8 cellular contexts compared by ENCODE assay signal in the genomic region with DNA sequence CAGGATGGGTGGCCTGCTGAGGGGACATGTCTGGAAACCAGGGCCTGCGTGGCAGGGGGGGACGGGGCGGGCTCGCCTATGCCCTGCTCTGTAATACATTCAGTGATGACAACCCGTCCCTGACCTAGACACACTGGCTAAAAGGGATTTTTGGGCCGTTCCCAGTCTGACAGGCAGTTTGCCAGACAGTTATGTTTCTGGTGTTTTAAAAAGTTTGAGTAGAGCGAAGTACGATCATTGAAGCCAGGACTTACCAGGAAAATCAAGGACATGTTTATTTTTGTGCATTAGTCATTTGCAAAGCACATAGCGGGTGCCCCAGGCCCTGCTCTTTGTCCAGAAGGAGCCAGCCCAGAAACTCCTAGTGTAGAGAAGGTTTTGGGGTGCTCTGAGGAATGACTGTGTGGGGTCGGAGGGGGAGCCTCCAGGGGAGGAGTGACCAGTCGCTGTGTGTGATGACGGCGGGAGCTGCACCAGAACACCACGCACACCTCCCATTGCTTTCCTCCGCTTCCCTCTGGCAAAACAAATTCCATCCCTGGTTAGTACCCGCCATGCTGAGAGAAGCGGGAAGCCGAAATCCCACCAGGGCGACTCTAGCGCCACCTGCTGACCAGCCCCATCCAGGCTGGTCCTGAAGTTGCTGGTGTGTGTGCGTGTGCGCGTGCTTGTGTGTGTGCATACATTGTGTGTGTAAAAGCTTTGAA. TPM values are rescaled to one million over a fixed set of nuclear protein-coding genes. Genes with fewer than 3 reads are reported as not detected.
A peak's percentile ranks its signal among the peaks of the same experiment; 100 is the strongest.
DNase-seq lines count a peak whose midpoint lies in the region; ATAC-seq and TF ChIP-seq lines count a peak whose summit lies in the region.

No MANE protein-coding gene starts in this region.

- no peaks in the 10 kb centered on the region for H3K36me3 ChIP-seq in liver (ENCODE audit: control insufficient read depth in 4 of 4, insufficient read depth in 3 of 4, low read depth in 1 of 4, low read length in 3 of 4)

- H3K9me3 ChIP-seq in liver (ENCODE audit: control insufficient read depth in 4 of 4, low read length in 3 of 4): no peaks in the 10 kb centered on the region

- peak in 4 of 6 experiments; percentile 13 to 23 (median 18) for DNase-seq in stimulated activated naive CD4-positive, alpha-beta T cell (lab: John Stamatoyannopoulos, UW)
- no peak for DNase-seq in stimulated activated naive CD4-positive, alpha-beta T cell treated with Interleukin-2 at 50 U/mL for 16 hours (lab: John Stamatoyannopoulos, UW)
- DNase-seq in NCI-H2171 treated with DMSO at 0.1 percent for 48 hours (lab: John Stamatoyannopoulos, UW) (peak; percentile 63), dermis microvascular lymphatic vessel endothelial cell (ENCODE audit: low read depth in 2 of 2) (peak; percentile 50 to 73)
- peak; percentile 16 to 38 for DNase-seq in activated CD4-positive, alpha-beta T cell treated with anti-CD3 and anti-CD28 coated beads for 4 hours
- DNase-seq in stimulated activated CD4-positive, alpha-beta T cell treated with anti-CD3 and anti-CD28 coated beads, Interleukin-4, amount 100 ng/mL, for 1 hour: peak; percentile 44

- H3K4me3 ChIP-seq in liver (ENCODE audit: low read depth in 1 of 3, low read length in 3 of 3): no peak overlapping the region

- no peaks in the 10 kb centered on the region for H3K27me3 ChIP-seq in liver (ENCODE audit: control insufficient read depth in 4 of 4, insufficient read depth in 4 of 4, low read length in 3 of 4)

- ATAC-seq in HG03354 (IDR thresholded peaks at IDR 0.05; ENCODE audit: poor library complexity, severe bottlenecking, unreplicated experiment): no peak

- peak overlapping the region in 1 of 2 donors; percentile 15 for H3K27ac ChIP-seq in liver (ENCODE audit: low read depth in 1 of 2, low read length in 2 of 2)

- TF ChIP-seq CTCF in liver (IDR thresholded peaks at IDR 0.05; ENCODE audit: low read depth, low read length, missing input control): peak; percentile 79

- no peak overlapping the region for H3K9ac ChIP-seq in liver (ENCODE audit: low read depth in 1 of 2, low read length in 2 of 2)

- WGBS in liver: 35% methylated on average over 23 of the region's 23 CpGs

- peak; percentile 87 to 92 for TF ChIP-seq RAD21 in liver (IDR thresholded peaks at IDR 0.05)

- peaks cover 0 to 7% (median 3%) of the 10 kb centered on the region in 4 donors for H3K4me1 ChIP-seq in liver (ENCODE audit: control insufficient read depth in 4 of 4, insufficient read depth in 4 of 4, low read length in 3 of 4)

TF ChIP-seq in liver, 16 proteins besides CTCF, POLR2A, EP300 and RAD21:
- TF ChIP-seq, protein P1, sequence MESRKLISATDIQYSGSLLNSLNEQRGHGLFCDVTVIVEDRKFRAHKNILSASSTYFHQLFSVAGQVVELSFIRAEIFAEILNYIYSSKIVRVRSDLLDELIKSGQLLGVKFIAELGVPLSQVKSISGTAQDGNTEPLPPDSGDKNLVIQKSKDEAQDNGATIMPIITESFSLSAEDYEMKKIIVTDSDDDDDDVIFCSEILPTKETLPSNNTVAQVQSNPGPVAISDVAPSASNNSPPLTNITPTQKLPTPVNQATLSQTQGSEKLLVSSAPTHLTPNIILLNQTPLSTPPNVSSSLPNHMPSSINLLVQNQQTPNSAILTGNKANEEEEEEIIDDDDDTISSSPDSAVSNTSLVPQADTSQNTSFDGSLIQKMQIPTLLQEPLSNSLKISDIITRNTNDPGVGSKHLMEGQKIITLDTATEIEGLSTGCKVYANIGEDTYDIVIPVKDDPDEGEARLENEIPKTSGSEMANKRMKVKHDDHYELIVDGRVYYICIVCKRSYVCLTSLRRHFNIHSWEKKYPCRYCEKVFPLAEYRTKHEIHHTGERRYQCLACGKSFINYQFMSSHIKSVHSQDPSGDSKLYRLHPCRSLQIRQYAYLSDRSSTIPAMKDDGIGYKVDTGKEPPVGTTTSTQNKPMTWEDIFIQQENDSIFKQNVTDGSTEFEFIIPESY (IDR thresholded peaks at IDR 0.05): no peak
- TF ChIP-seq RXRA (IDR thresholded peaks at IDR 0.05): peak in 1 of 2 donors; percentile 11
- peak; percentile 50 for TF ChIP-seq NR2F2 (IDR thresholded peaks at IDR 0.05)

RNA-seq across cellular contexts. Expression of a gene that starts 50.8 kb away (rescaled TPM):
- 0.26 and 1.0 TPM in 2 replicates for total RNA-seq in dermis microvascular lymphatic vessel endothelial cell
- total RNA-seq in liver: 1 to 10 TPM; 4.3 to 8.3 TPM
- polyA plus RNA-seq in liver: 1 to 10 TPM; 2.2 to 9.3 TPM
